ENCODE assay signal across 23 cellular contexts in the genomic region with DNA sequence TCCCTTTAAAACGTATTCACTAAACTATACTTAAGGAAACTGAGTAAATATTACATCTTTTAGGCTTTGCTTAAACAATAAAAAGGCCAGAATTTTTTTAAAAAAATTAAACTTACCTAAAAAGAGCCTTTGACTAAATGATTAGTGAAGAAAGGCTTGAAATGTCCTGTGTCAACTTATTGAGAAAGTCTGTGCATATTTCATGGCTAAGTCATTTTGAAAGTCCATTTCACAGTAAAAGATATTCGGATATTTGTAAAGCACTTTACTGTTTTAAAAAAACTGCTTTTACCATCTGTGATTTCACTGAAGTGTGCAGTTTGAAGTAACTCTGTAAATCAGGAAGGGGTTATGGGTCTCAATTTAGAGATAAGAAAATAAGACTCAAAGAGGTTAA. TPM values are rescaled to one million over a fixed set of nuclear protein-coding genes. Genes with fewer than 3 reads are reported as not detected.
"Had no signal": no experiment of that assay in that cellular context is flagged by ENCODE, and none has a peak within 500 bp of the region (broad histone marks: within the 10 kb centered on the region; RNA-seq: fewer than 3 reads in every experiment).

No MANE protein-coding gene starts in this region.

- H3K4me3 ChIP-seq: colonic mucosa, esophagus squamous epithelium, heart right ventricle, left ventricle myocardium inferior, tibial artery had no signal

- ATAC-seq: activated CD4-positive, CD25-positive, alpha-beta regulatory T cell treated with anti-CD3 and anti-CD28 coated beads, Interleukin-2, amount 50 U/mL, for 24 hours; activated CD8-positive, alpha-beta T cell treated with anti-CD3 and anti-CD28 coated beads for 36 hours; heart right ventricle; natural killer cell; right cardiac atrium; stimulated activated effector memory CD8-positive, alpha-beta T cell treated with anti-CD3 and anti-CD28 coated beads, Interleukin-12 subunit alpha, Interleukin-12 subunit beta, amount 100 ng/mL, for 72 hours; stimulated activated naive CD8-positive, alpha-beta T cell treated with anti-CD3 and anti-CD28 coated beads, Interleukin-15, amount 100 ng/mL, for 72 hours had no signal

- H2AFZ ChIP-seq: parathyroid adenoma had no signal

- H3K4me1 ChIP-seq: colonic mucosa, heart right ventricle, left ventricle myocardium inferior, tibial artery had no signal

- H3K36me3 ChIP-seq: colonic mucosa, heart right ventricle, left ventricle myocardium inferior, tibial artery had no signal

- H3K27me3 ChIP-seq: colonic mucosa, esophagus squamous epithelium, tibial artery had no signal

- H3K27ac ChIP-seq: colonic mucosa, esophagus squamous epithelium, heart right ventricle, left ventricle myocardium inferior, parathyroid adenoma, tibial artery, VCaP had no signal

- H3K9me3 ChIP-seq: colonic mucosa, esophagus squamous epithelium, left ventricle myocardium inferior, tibial artery had no signal

- DNase-seq: activated CD4-positive, alpha-beta T cell treated with anti-CD3 and anti-CD28 coated beads, Interleukin-2, amount 10 ng/mL, durations not matched to agents 24 days and 14 days; activated CD8-positive, alpha-beta T cell treated with anti-CD3 and anti-CD28 coated beads for 36 hours; activated gamma-delta T cell; activated naive CD4-positive, alpha-beta T cell treated with anti-CD3 and anti-CD28 coated beads, Interleukin-2, amount 50 U/mL, for 16 hours; aorta; colonic mucosa; endodermal cell; esophagus squamous epithelium; heart right ventricle; immature natural killer cell; kidney glomerular epithelial cell; left ventricle myocardium inferior; mammary epithelial cell; midbrain; natural killer cell; right cardiac atrium; stimulated activated CD4-positive, alpha-beta T cell treated with anti-CD3 and anti-CD28 coated beads, Interleukin-1b, Interleukin-23, amount 100 ng/mL, for 48 hours; stimulated activated naive CD8-positive, alpha-beta T cell treated with anti-CD3 and anti-CD28 coated beads, Interleukin-15, amount 100 ng/mL, for 72 hours; tibial artery had no signal

RNA-seq across cellular contexts. Expression of gene RAB27B, which starts 50.4 kb away (rescaled TPM):
- total RNA-seq: activated CD8-positive, alpha-beta T cell treated with anti-CD3 and anti-CD28 coated beads for 36 hours had no signal
